In genomic region chr22:32380991-32381390, GRCh38 we compare ENCODE assay signal across 2 cellular contexts.
A peak's percentile ranks its signal among the peaks of the same experiment; 100 is the strongest.
TF ChIP-seq lines count a peak whose summit lies in the region.

No MANE protein-coding gene starts in this region.

TF ChIP-seq in HEK293, 187 proteins besides CTCF, POLR2A, EP300 and RAD21:
- no peak for TF ChIP-seq ZNF610 (tag by site-specific recombination; IDR thresholded peaks at IDR 0.05; ENCODE audit: borderline replicate concordance)
- TF ChIP-seq ZBTB17 (tag by site-specific recombination; IDR thresholded peaks at IDR 0.05): peak; percentile 63; the same call in 1 of the 2 replicates
- no peak for TF ChIP-seq ZNF530 (tag by site-specific recombination; IDR thresholded peaks at IDR 0.05; ENCODE audit: low read depth)
- peak; percentile 66 for TF ChIP-seq ATF2 (tag by site-specific recombination; IDR thresholded peaks at IDR 0.05; ENCODE audit: low read depth)
- TF ChIP-seq ZBTB20 (tag by site-specific recombination; IDR thresholded peaks at IDR 0.05): no peak
- TF ChIP-seq ZSCAN30 (tag by site-specific recombination; IDR thresholded peaks at IDR 0.05): no peak
- TF ChIP-seq BCL11A (tag by site-specific recombination; IDR thresholded peaks at IDR 0.05; ENCODE audit: low read depth): no peak
- TF ChIP-seq ZNF629 (tag by site-specific recombination; IDR thresholded peaks at IDR 0.05): no peak
- TF ChIP-seq ZNF362 (tag by site-specific recombination; IDR thresholded peaks at IDR 0.05): no peak
- no peak for TF ChIP-seq INSM2 (tag by site-specific recombination; IDR thresholded peaks at IDR 0.05)
- no peak for TF ChIP-seq ZNF48 (tag by site-specific recombination; IDR thresholded peaks at IDR 0.05)
- no peak for TF ChIP-seq ZNF843 (tag by site-specific recombination; IDR thresholded peaks at IDR 0.05)

TF ChIP-seq in HepG2, 621 proteins besides CTCF, POLR2A, EP300 and RAD21:
- TF ChIP-seq HHEX (CRISPR knock-in tag; IDR thresholded peaks at IDR 0.05): no peak
- peak; percentile 69 for TF ChIP-seq ATF7 (IDR thresholded peaks at IDR 0.05)
- TF ChIP-seq ATF7 (CRISPR knock-in tag; IDR thresholded peaks at IDR 0.05): no peak
